8 cellular contexts compared by ENCODE assay signal in the genomic region with DNA sequence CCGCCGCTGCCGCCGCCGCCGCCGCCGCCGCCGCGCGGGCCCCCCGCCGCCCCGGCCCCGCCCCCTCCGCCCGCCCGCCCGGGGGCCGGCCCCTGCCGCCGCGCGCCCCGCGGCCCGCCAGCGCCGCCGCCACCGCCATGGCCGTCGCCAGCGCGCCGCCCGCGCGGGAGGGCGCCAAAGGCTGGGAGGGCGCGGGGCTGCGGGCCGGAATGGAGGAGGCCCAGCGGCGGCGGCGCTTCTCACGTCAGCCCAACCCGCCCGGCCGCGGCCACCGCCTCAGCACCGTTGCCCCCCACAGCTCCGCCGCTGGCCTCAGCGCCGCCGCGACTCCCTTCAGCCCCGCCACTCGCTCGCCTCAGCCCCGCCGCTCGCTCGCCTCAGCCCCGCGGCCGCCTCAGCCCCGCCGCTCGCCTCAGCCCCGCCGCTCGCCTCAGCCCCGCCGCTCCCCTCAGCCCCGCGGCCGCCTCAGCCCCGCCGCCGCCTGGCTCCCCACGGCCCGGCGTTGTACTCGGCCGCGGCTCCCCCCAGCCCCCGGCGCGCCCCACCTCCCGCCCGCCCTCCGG. TPM values are rescaled to one million over a fixed set of nuclear protein-coding genes. Genes with fewer than 3 reads are reported as not detected.
DNase-seq lines count a peak whose midpoint lies in the region; ATAC-seq, FAIRE-seq and TF ChIP-seq lines count a peak whose summit lies in the region.

A gene (minus strand): TSS at position 510 of the 563 bp plus-strand sequence. CDS start 569 bp downstream, outside the sequence.

- POLR2A ChIA-PET in activated CD8-positive, alpha-beta T cell treated with anti-CD3 and anti-CD28 coated beads, Interleukin-2, amount 10 ng/mL, durations not matched to agents 7 days and 5 days (lab: Charles Lee) = interaction anchor here (0.6 to 4.3 kb wide), 8 partner anchors 14 to 832 kb away, joined by 3 to 47 read pairs (median 6); a partner anchor contains a TSS

- no peak for TF ChIP-seq CTCF in GM12875 (IDR thresholded peaks at IDR 0.05; ENCODE audit: borderline replicate concordance, insufficient read depth, low read depth, low read length)

- peaks cover 12 to 15% of the 10 kb centered on the region in 2 donors for H3K4me1 ChIP-seq in mucosa of rectum (ENCODE audit: control insufficient read depth in 2 of 2, insufficient read depth in 2 of 2, low read length in 2 of 2)
- H3K4me1 ChIP-seq in stomach smooth muscle (ENCODE audit: control insufficient read depth, insufficient read depth, low read length) = peaks cover 8% of the 10 kb centered on the region

- peaks cover 20% of the 10 kb centered on the region for H3K36me3 Mint-ChIP-seq in activated CD8-positive, alpha-beta T cell treated with anti-CD3 and anti-CD28 coated beads, Interleukin-2, amount 10 ng/mL, durations not matched to agents 7 days and 5 days (ENCODE audit: low read depth)

- H3K9me3 Mint-ChIP-seq in activated CD8-positive, alpha-beta T cell treated with anti-CD3 and anti-CD28 coated beads, Interleukin-2, amount 10 ng/mL, durations not matched to agents 7 days and 5 days (ENCODE audit: insufficient read depth) = no peaks in the 10 kb centered on the region

- H3K9me3 ChIP-seq in MG63 (no peaks in the 10 kb centered on the region), mucosa of rectum (ENCODE audit: control insufficient read depth in 2 of 2, low read length in 2 of 2) (no peaks in the 10 kb centered on the region), stomach smooth muscle (ENCODE audit: control insufficient read depth in 2 of 2, low read length in 2 of 2) (no peaks in the 10 kb centered on the region)

- H3K27me3 ChIP-seq in MG63 = no peaks in the 10 kb centered on the region
- no peaks in the 10 kb centered on the region for H3K27me3 ChIP-seq in mucosa of rectum (ENCODE audit: control insufficient read depth in 2 of 2, insufficient read depth in 2 of 2, low read length in 2 of 2)
- no peaks in the 10 kb centered on the region for H3K27me3 ChIP-seq in stomach smooth muscle (ENCODE audit: control insufficient read depth in 1 of 2, insufficient read depth in 2 of 2, low read length in 2 of 2)

- CTCF ChIA-PET in activated CD8-positive, alpha-beta T cell treated with anti-CD3 and anti-CD28 coated beads, Interleukin-2, amount 10 ng/mL, durations not matched to agents 7 days and 5 days (lab: Charles Lee) = no interaction called here

- peak; percentile 3; the same call in 1 of the 2 replicates for TF ChIP-seq POLR2A in H54 (IDR thresholded peaks at IDR 0.05; ENCODE audit: low read depth, low read length)

- FAIRE-seq in H54 (lab: Jason Lieb, UNC) = no peak

- peaks cover 7% of the 10 kb centered on the region; the same call in 1 of the 2 replicates for H3K36me3 ChIP-seq in MG63
- no peaks in the 10 kb centered on the region for H3K36me3 ChIP-seq in mucosa of rectum (ENCODE audit: control insufficient read depth in 2 of 2, insufficient read depth in 2 of 2, low read length in 2 of 2)
- H3K36me3 ChIP-seq in stomach smooth muscle (ENCODE audit: control insufficient read depth in 2 of 2, insufficient read depth in 2 of 2, low read length in 2 of 2) = no peaks in the 10 kb centered on the region

- peak within 1 kb of the TSS; percentile 80 to 88 for H3K9ac ChIP-seq in mucosa of rectum (ENCODE audit: low read depth in 1 of 2, low read length in 2 of 2)
- peak within 1 kb of the TSS; percentile 75 to 84 for H3K9ac ChIP-seq in stomach smooth muscle (ENCODE audit: low read length in 2 of 2)

- peak within 1 kb of the TSS; percentile 93 for H3K27ac Mint-ChIP-seq in activated CD8-positive, alpha-beta T cell treated with anti-CD3 and anti-CD28 coated beads, Interleukin-2, amount 10 ng/mL, durations not matched to agents 7 days and 5 days

- H3K27ac ChIP-seq in epithelial cell of prostate = peak within 1 kb of the TSS; percentile 53
- peak within 1 kb of the TSS; percentile 85 to 88 for H3K27ac ChIP-seq in mucosa of rectum (ENCODE audit: low read depth in 2 of 2, low read length in 2 of 2)
- peak within 1 kb of the TSS; percentile 70 for H3K27ac ChIP-seq in stomach smooth muscle (ENCODE audit: low read length)

- peak within 1 kb of the TSS; percentile 86 for H3K4me3 Mint-ChIP-seq in activated CD8-positive, alpha-beta T cell treated with anti-CD3 and anti-CD28 coated beads, Interleukin-2, amount 10 ng/mL, durations not matched to agents 7 days and 5 days

- peak within 1 kb of the TSS; percentile 50 for H3K4me3 ChIP-seq in GM12875 (ENCODE audit: low read depth, low read length)
- H3K4me3 ChIP-seq in MG63 = peak within 1 kb of the TSS; percentile 62
- H3K4me3 ChIP-seq in mucosa of rectum (ENCODE audit: low read length in 2 of 2) = peak within 1 kb of the TSS; percentile 81 to 93
- H3K4me3 ChIP-seq in stomach smooth muscle (ENCODE audit: low read length in 2 of 2) = peak within 1 kb of the TSS; percentile 80 to 84

- peaks cover 6% of the 10 kb centered on the region for H3K27me3 Mint-ChIP-seq in activated CD8-positive, alpha-beta T cell treated with anti-CD3 and anti-CD28 coated beads, Interleukin-2, amount 10 ng/mL, durations not matched to agents 7 days and 5 days (ENCODE audit: low read depth)

- DNase-seq in H54 (ENCODE audit: insufficient read length, low spot score) (no peak), MG63 (peak; percentile 46), epithelial cell of prostate (ENCODE audit: low read depth, low spot score) (no peak), SW480 (ENCODE audit: low spot score) (no peak)
- DNase-seq in activated CD8-positive, alpha-beta T cell treated with anti-CD3 and anti-CD28 coated beads, Interleukin-2, amount 10 ng/mL, durations not matched to agents 7 days and 5 days = peak; percentile 39

- peaks cover 37% of the 10 kb centered on the region for H3K4me1 Mint-ChIP-seq in activated CD8-positive, alpha-beta T cell treated with anti-CD3 and anti-CD28 coated beads, Interleukin-2, amount 10 ng/mL, durations not matched to agents 7 days and 5 days (ENCODE audit: low read depth)

- peak; percentile 59 for ATAC-seq in activated CD8-positive, alpha-beta T cell treated with anti-CD3 and anti-CD28 coated beads, Interleukin-2, amount 10 ng/mL, durations not matched to agents 7 days and 5 days

RNA-seq across cellular contexts. Expression of the gene that starts here (rescaled TPM):
- 36.6 and 40.6 TPM in 2 replicates for total RNA-seq in MG63 (2014; rRNA removed; shearing (Covaris generic); ENCODE audit: low replicate concordance)
- 10 to 100 TPM; 49.0 to 50.5 TPM for total RNA-seq in activated CD8-positive, alpha-beta T cell treated with anti-CD3 and anti-CD28 coated beads, Interleukin-2, amount 10 ng/mL, durations not matched to agents 7 days and 5 days

Comparison
In these comparisons a context has a peak if more than half of its experiments do, and no peak if none do; other contexts are left out.
1. DNase-seq: peak in MG63 (single experiment) and activated CD8-positive, alpha-beta T cell treated with anti-CD3 and anti-CD28 coated beads, Interleukin-2, amount 10 ng/mL, durations not matched to agents 7 days and 5 days (single experiment); none in H54 (single experiment), epithelial cell of prostate (single experiment) and SW480 (single experiment).
2. Peak in every context shown above with its lines, with median percentiles within 50 percentile points of each other: H3K4me3 ChIP-seq and H3K27ac ChIP-seq.